ENCODE assay signal across 2 cellular contexts in genomic region chr6:45369870-45370269, GRCh38.
A peak's percentile ranks its signal among the peaks of the same experiment; 100 is the strongest.
TF ChIP-seq lines count a peak whose summit lies in the region.

No MANE protein-coding gene starts in this region.

TF ChIP-seq in K562, 482 proteins besides CTCF, POLR2A, EP300 and RAD21:
- TF ChIP-seq CBFA2T3 (IDR thresholded peaks at IDR 0.05): peak; percentile 54
- peak; percentile 58 to 63; a peak in 3 of 4 replicates for TF ChIP-seq KDM1A (IDR thresholded peaks at IDR 0.05)
- TF ChIP-seq TEAD4 (IDR thresholded peaks at IDR 0.05; ENCODE audit: low read length): peak; percentile 62; the same call in 1 of the 2 replicates
- TF ChIP-seq TEAD4 (CRISPR knock-in tag; IDR thresholded peaks at IDR 0.05; ENCODE audit: borderline replicate concordance): no peak
- TF ChIP-seq, protein P1, sequence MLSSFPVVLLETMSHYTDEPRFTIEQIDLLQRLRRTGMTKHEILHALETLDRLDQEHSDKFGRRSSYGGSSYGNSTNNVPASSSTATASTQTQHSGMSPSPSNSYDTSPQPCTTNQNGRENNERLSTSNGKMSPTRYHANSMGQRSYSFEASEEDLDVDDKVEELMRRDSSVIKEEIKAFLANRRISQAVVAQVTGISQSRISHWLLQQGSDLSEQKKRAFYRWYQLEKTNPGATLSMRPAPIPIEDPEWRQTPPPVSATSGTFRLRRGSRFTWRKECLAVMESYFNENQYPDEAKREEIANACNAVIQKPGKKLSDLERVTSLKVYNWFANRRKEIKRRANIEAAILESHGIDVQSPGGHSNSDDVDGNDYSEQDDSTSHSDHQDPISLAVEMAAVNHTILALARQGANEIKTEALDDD (IDR thresholded peaks at IDR 0.05): peak; percentile 64
- peak; percentile 30 for TF ChIP-seq TCF3 (CRISPR knock-in tag; IDR thresholded peaks at IDR 0.05)
- TF ChIP-seq, protein P2, sequence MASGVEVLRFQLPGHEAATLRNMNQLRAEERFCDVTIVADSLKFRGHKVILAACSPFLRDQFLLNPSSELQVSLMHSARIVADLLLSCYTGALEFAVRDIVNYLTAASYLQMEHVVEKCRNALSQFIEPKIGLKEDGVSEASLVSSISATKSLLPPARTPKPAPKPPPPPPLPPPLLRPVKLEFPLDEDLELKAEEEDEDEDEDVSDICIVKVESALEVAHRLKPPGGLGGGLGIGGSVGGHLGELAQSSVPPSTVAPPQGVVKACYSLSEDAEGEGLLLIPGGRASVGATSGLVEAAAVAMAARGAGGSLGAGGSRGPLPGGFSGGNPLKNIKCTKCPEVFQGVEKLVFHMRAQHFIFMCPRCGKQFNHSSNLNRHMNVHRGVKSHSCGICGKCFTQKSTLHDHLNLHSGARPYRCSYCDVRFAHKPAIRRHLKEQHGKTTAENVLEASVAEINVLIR (CRISPR knock-in tag; IDR thresholded peaks at IDR 0.05): no peak
- TF ChIP-seq HES1 (IDR thresholded peaks at IDR 0.05; ENCODE audit: low read depth): peak; percentile 63; the same call in 1 of the 2 replicates
- no peak for TF ChIP-seq MXD1 (CRISPR knock-in tag; IDR thresholded peaks at IDR 0.05; ENCODE audit: borderline replicate concordance, poor library complexity, severe bottlenecking)
- TF ChIP-seq MTF1 (CRISPR knock-in tag; IDR thresholded peaks at IDR 0.05; ENCODE audit: borderline replicate concordance): no peak
- TF ChIP-seq SOX6 (IDR thresholded peaks at IDR 0.05): peak; percentile 27; the same call in 1 of the 2 replicates
- peak; percentile 13; the same call in 1 of the 2 replicates for TF ChIP-seq TAL1 (IDR thresholded peaks at IDR 0.05)
- 0 out of 4 replicates have a peak, but pooled peaks of 1 of the 2 experiments have one; percentile 32 for TF ChIP-seq FOXA3 (CRISPR knock-in tag; conservative IDR thresholded peaks at IDR 0.05 in 1 of 2, IDR thresholded peaks at IDR 0.05 in 1 of 2)
- TF ChIP-seq, protein P3, sequence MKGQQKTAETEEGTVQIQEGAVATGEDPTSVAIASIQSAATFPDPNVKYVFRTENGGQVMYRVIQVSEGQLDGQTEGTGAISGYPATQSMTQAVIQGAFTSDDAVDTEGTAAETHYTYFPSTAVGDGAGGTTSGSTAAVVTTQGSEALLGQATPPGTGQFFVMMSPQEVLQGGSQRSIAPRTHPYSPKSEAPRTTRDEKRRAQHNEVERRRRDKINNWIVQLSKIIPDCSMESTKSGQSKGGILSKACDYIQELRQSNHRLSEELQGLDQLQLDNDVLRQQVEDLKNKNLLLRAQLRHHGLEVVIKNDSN (CRISPR knock-in tag; IDR thresholded peaks at IDR 0.05): no peak
- TF ChIP-seq ARID1B (IDR thresholded peaks at IDR 0.05): peak; percentile 41
- 0 out of 2 replicates have a peak, but pooled peaks have one; percentile 16 for TF ChIP-seq KLF16 (IDR thresholded peaks at IDR 0.05)
- TF ChIP-seq MYC (IDR thresholded peaks at IDR 0.05; ENCODE audit: low read depth, low read length): no peak
- TF ChIP-seq MYC (CRISPR knock-in tag; IDR thresholded peaks at IDR 0.05; ENCODE audit: borderline replicate concordance, low read depth): no peak
- TF ChIP-seq SMARCE1 (IDR thresholded peaks at IDR 0.05): peak; percentile 55; the same call in 1 of the 2 replicates
- TF ChIP-seq, protein P4, sequence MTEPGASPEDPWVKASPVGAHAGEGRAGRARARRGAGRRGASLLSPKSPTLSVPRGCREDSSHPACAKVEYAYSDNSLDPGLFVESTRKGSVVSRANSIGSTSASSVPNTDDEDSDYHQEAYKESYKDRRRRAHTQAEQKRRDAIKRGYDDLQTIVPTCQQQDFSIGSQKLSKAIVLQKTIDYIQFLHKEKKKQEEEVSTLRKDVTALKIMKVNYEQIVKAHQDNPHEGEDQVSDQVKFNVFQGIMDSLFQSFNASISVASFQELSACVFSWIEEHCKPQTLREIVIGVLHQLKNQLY (CRISPR knock-in tag; conservative IDR thresholded peaks at IDR 0.05): no peak

TF ChIP-seq in GM23338, 12 proteins besides CTCF, POLR2A, EP300 and RAD21:
- TF ChIP-seq CREB1 (CRISPR knock-in tag; IDR thresholded peaks at IDR 0.05; ENCODE audit: low read depth) (no peak), ZNF462 (CRISPR knock-in tag; IDR thresholded peaks at IDR 0.05) (no peak), ZNF331 (CRISPR knock-in tag; IDR thresholded peaks at IDR 0.05; ENCODE audit: low read depth) (no peak), ZNF114 (CRISPR knock-in tag; IDR thresholded peaks at IDR 0.05) (no peak), POLR2AphosphoS5 (IDR thresholded peaks at IDR 0.05; ENCODE audit: low read depth) (no peak), JUNB (IDR thresholded peaks at IDR 0.05; ENCODE audit: unreplicated experiment) (no peak), EZH2phosphoT487 (IDR thresholded peaks at IDR 0.05; ENCODE audit: unreplicated experiment) (no peak), EZH2 (IDR thresholded peaks at IDR 0.05; ENCODE audit: low read depth, unreplicated experiment) (no peak), REST (IDR thresholded peaks at IDR 0.05; ENCODE audit: unreplicated experiment) (no peak), NANOG (IDR thresholded peaks at IDR 0.05; ENCODE audit: borderline replicate concordance) (no peak), STAT1 (IDR thresholded peaks at IDR 0.05; ENCODE audit: unreplicated experiment) (no peak)
- TF ChIP-seq, protein P5, sequence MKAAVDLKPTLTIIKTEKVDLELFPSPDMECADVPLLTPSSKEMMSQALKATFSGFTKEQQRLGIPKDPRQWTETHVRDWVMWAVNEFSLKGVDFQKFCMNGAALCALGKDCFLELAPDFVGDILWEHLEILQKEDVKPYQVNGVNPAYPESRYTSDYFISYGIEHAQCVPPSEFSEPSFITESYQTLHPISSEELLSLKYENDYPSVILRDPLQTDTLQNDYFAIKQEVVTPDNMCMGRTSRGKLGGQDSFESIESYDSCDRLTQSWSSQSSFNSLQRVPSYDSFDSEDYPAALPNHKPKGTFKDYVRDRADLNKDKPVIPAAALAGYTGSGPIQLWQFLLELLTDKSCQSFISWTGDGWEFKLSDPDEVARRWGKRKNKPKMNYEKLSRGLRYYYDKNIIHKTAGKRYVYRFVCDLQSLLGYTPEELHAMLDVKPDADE (IDR thresholded peaks at IDR 0.05): no peak
